Comparison of ENCODE assay signal across 1 cellular context in the genomic region with DNA sequence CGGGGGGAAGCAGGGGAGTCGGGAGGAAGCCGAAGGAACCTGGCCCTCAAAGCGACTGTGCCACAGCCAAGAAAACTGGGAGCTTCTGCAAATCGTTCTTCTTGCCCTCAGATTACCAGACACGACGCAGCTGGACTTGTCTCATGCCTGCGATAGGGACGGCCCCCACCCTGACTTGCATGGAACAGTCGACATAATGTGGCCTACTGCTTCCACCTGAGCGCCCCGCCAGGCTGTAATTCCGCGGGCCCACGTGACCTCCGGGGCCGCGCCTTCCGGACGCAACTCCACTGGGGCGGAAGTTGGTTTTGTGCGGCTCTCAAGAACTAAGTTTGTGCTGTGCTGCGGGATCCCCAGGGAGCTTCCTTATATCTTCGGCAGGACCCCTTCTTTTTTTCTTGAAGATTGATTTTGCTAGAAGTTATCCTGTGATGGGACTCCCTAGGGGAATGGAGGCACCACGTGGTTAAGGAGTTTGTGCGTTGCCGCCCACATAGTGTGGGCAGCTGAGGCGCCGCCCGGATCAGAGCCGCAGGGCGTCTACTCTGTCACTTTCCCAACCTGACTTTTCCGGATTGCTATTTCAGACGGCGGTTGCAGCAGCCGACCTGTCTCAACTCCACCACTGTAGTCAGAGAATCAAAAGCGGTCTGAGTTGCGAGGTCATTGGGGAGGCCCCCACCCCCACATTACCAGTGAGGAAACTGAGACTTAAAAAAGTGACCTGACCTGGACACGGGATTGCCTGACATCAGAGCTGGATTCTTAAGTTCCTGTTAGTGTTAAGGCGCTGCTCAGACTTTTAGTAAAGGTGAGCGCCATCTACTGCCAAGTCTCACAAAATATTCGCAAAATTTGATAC.
TF ChIP-seq lines count a peak whose summit lies in the region.

No MANE protein-coding gene starts in this region.

TF ChIP-seq in K562, 482 proteins besides CTCF, POLR2A, EP300 and RAD21 (continued from another document and continues in another):
- TF ChIP-seq, protein P1, sequence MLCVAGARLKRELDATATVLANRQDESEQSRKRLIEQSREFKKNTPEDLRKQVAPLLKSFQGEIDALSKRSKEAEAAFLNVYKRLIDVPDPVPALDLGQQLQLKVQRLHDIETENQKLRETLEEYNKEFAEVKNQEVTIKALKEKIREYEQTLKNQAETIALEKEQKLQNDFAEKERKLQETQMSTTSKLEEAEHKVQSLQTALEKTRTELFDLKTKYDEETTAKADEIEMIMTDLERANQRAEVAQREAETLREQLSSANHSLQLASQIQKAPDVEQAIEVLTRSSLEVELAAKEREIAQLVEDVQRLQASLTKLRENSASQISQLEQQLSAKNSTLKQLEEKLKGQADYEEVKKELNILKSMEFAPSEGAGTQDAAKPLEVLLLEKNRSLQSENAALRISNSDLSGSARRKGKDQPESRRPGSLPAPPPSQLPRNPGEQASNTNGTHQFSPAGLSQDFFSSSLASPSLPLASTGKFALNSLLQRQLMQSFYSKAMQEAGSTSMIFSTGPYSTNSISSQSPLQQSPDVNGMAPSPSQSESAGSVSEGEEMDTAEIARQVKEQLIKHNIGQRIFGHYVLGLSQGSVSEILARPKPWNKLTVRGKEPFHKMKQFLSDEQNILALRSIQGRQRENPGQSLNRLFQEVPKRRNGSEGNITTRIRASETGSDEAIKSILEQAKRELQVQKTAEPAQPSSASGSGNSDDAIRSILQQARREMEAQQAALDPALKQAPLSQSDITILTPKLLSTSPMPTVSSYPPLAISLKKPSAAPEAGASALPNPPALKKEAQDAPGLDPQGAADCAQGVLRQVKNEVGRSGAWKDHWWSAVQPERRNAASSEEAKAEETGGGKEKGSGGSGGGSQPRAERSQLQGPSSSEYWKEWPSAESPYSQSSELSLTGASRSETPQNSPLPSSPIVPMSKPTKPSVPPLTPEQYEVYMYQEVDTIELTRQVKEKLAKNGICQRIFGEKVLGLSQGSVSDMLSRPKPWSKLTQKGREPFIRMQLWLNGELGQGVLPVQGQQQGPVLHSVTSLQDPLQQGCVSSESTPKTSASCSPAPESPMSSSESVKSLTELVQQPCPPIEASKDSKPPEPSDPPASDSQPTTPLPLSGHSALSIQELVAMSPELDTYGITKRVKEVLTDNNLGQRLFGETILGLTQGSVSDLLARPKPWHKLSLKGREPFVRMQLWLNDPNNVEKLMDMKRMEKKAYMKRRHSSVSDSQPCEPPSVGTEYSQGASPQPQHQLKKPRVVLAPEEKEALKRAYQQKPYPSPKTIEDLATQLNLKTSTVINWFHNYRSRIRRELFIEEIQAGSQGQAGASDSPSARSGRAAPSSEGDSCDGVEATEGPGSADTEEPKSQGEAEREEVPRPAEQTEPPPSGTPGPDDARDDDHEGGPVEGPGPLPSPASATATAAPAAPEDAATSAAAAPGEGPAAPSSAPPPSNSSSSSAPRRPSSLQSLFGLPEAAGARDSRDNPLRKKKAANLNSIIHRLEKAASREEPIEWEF (CRISPR knock-in tag; IDR thresholded peaks at IDR 0.05), result no peak
- TF ChIP-seq HDAC6 (IDR thresholded peaks at IDR 0.05; ENCODE audit: low read depth, low read length) (no peak), XRCC3 (IDR thresholded peaks at IDR 0.05) (no peak), TARDBP (IDR thresholded peaks at IDR 0.05) (no peak), ZNF717 (CRISPR knock-in tag; IDR thresholded peaks at IDR 0.05) (no peak), CEBPB (tag; IDR thresholded peaks at IDR 0.05) (peak; percentile 67), ZNF347 (CRISPR knock-in tag; IDR thresholded peaks at IDR 0.05; ENCODE audit: low read depth) (no peak), CREBBP (IDR thresholded peaks at IDR 0.05; ENCODE audit: low read depth, low read length) (no peak), PYGO2 (tag; IDR thresholded peaks at IDR 0.05) (no peak), THRAP3 (IDR thresholded peaks at IDR 0.05; ENCODE audit: borderline replicate concordance) (no peak), ZNF583 (CRISPR knock-in tag; IDR thresholded peaks at IDR 0.05) (0 out of 2 replicates have a peak, but pooled peaks have one; percentile 21), MAZ (CRISPR knock-in tag; conservative IDR thresholded peaks at IDR 0.05 in 1 of 2, IDR thresholded peaks at IDR 0.05 in 1 of 2) (peak; percentile 71 to 80; a peak in 3 of 4 replicates), GTF2A2 (tag; IDR thresholded peaks at IDR 0.05) (no peak), ZNF12 (CRISPR knock-in tag; IDR thresholded peaks at IDR 0.05) (no peak), RHOXF2B (CRISPR knock-in tag; conservative IDR thresholded peaks at IDR 0.05) (no peak; the same call in 1 of the 2 replicates), RBM39 (optimal IDR thresholded peaks at IDR 0.05; ENCODE audit: low read depth, low read length) (no peak), ZNF384 (IDR thresholded peaks at IDR 0.05; ENCODE audit: low read depth, low read length) (peak; percentile 30; the same call in 1 of the 2 replicates), SRF (CRISPR knock-in tag; IDR thresholded peaks at IDR 0.05) (no peak), ZNF668 (CRISPR knock-in tag; IDR thresholded peaks at IDR 0.05) (no peak), BRD9 (IDR thresholded peaks at IDR 0.05; ENCODE audit: low read depth, partially characterized antibody) (peak; percentile 97), HMG20A (CRISPR knock-in tag; conservative IDR thresholded peaks at IDR 0.05) (no peak)
- TF ChIP-seq, protein P2, sequence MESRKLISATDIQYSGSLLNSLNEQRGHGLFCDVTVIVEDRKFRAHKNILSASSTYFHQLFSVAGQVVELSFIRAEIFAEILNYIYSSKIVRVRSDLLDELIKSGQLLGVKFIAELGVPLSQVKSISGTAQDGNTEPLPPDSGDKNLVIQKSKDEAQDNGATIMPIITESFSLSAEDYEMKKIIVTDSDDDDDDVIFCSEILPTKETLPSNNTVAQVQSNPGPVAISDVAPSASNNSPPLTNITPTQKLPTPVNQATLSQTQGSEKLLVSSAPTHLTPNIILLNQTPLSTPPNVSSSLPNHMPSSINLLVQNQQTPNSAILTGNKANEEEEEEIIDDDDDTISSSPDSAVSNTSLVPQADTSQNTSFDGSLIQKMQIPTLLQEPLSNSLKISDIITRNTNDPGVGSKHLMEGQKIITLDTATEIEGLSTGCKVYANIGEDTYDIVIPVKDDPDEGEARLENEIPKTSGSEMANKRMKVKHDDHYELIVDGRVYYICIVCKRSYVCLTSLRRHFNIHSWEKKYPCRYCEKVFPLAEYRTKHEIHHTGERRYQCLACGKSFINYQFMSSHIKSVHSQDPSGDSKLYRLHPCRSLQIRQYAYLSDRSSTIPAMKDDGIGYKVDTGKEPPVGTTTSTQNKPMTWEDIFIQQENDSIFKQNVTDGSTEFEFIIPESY (CRISPR knock-in tag; IDR thresholded peaks at IDR 0.05), result no peak
- TF ChIP-seq, protein P3, sequence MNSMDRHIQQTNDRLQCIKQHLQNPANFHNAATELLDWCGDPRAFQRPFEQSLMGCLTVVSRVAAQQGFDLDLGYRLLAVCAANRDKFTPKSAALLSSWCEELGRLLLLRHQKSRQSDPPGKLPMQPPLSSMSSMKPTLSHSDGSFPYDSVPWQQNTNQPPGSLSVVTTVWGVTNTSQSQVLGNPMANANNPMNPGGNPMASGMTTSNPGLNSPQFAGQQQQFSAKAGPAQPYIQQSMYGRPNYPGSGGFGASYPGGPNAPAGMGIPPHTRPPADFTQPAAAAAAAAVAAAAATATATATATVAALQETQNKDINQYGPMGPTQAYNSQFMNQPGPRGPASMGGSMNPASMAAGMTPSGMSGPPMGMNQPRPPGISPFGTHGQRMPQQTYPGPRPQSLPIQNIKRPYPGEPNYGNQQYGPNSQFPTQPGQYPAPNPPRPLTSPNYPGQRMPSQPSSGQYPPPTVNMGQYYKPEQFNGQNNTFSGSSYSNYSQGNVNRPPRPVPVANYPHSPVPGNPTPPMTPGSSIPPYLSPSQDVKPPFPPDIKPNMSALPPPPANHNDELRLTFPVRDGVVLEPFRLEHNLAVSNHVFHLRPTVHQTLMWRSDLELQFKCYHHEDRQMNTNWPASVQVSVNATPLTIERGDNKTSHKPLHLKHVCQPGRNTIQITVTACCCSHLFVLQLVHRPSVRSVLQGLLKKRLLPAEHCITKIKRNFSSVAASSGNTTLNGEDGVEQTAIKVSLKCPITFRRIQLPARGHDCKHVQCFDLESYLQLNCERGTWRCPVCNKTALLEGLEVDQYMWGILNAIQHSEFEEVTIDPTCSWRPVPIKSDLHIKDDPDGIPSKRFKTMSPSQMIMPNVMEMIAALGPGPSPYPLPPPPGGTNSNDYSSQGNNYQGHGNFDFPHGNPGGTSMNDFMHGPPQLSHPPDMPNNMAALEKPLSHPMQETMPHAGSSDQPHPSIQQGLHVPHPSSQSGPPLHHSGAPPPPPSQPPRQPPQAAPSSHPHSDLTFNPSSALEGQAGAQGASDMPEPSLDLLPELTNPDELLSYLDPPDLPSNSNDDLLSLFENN (IDR thresholded peaks at IDR 0.05; ENCODE audit: low read depth in 2 of 2, low read length in 2 of 2), result 0 out of 4 replicates have a peak, but pooled peaks of 1 of the 2 experiments have one; percentile 7
- TF ChIP-seq, protein P4, sequence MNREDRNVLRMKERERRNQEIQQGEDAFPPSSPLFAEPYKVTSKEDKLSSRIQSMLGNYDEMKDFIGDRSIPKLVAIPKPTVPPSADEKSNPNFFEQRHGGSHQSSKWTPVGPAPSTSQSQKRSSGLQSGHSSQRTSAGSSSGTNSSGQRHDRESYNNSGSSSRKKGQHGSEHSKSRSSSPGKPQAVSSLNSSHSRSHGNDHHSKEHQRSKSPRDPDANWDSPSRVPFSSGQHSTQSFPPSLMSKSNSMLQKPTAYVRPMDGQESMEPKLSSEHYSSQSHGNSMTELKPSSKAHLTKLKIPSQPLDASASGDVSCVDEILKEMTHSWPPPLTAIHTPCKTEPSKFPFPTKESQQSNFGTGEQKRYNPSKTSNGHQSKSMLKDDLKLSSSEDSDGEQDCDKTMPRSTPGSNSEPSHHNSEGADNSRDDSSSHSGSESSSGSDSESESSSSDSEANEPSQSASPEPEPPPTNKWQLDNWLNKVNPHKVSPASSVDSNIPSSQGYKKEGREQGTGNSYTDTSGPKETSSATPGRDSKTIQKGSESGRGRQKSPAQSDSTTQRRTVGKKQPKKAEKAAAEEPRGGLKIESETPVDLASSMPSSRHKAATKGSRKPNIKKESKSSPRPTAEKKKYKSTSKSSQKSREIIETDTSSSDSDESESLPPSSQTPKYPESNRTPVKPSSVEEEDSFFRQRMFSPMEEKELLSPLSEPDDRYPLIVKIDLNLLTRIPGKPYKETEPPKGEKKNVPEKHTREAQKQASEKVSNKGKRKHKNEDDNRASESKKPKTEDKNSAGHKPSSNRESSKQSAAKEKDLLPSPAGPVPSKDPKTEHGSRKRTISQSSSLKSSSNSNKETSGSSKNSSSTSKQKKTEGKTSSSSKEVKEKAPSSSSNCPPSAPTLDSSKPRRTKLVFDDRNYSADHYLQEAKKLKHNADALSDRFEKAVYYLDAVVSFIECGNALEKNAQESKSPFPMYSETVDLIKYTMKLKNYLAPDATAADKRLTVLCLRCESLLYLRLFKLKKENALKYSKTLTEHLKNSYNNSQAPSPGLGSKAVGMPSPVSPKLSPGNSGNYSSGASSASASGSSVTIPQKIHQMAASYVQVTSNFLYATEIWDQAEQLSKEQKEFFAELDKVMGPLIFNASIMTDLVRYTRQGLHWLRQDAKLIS (CRISPR knock-in tag; IDR thresholded peaks at IDR 0.05), result peak; percentile 60; the same call in 1 of the 2 replicates
- TF ChIP-seq, protein P5, sequence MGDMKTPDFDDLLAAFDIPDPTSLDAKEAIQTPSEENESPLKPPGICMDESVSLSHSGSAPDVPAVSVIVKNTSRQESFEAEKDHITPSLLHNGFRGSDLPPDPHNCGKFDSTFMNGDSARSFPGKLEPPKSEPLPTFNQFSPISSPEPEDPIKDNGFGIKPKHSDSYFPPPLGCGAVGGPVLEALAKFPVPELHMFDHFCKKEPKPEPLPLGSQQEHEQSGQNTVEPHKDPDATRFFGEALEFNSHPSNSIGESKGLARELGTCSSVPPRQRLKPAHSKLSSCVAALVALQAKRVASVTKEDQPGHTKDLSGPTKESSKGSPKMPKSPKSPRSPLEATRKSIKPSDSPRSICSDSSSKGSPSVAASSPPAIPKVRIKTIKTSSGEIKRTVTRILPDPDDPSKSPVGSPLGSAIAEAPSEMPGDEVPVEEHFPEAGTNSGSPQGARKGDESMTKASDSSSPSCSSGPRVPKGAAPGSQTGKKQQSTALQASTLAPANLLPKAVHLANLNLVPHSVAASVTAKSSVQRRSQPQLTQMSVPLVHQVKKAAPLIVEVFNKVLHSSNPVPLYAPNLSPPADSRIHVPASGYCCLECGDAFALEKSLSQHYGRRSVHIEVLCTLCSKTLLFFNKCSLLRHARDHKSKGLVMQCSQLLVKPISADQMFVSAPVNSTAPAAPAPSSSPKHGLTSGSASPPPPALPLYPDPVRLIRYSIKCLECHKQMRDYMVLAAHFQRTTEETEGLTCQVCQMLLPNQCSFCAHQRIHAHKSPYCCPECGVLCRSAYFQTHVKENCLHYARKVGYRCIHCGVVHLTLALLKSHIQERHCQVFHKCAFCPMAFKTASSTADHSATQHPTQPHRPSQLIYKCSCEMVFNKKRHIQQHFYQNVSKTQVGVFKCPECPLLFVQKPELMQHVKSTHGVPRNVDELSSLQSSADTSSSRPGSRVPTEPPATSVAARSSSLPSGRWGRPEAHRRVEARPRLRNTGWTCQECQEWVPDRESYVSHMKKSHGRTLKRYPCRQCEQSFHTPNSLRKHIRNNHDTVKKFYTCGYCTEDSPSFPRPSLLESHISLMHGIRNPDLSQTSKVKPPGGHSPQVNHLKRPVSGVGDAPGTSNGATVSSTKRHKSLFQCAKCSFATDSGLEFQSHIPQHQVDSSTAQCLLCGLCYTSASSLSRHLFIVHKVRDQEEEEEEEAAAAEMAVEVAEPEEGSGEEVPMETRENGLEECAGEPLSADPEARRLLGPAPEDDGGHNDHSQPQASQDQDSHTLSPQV (IDR thresholded peaks at IDR 0.05), result 0 out of 2 replicates have a peak, but pooled peaks have one; percentile 35
- TF ChIP-seq, protein P6, sequence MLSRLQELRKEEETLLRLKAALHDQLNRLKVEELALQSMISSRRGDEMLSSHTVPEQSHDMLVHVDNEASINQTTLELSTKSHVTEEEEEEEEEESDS (CRISPR knock-in tag; IDR thresholded peaks at IDR 0.05), result no peak
- TF ChIP-seq, protein P7, sequence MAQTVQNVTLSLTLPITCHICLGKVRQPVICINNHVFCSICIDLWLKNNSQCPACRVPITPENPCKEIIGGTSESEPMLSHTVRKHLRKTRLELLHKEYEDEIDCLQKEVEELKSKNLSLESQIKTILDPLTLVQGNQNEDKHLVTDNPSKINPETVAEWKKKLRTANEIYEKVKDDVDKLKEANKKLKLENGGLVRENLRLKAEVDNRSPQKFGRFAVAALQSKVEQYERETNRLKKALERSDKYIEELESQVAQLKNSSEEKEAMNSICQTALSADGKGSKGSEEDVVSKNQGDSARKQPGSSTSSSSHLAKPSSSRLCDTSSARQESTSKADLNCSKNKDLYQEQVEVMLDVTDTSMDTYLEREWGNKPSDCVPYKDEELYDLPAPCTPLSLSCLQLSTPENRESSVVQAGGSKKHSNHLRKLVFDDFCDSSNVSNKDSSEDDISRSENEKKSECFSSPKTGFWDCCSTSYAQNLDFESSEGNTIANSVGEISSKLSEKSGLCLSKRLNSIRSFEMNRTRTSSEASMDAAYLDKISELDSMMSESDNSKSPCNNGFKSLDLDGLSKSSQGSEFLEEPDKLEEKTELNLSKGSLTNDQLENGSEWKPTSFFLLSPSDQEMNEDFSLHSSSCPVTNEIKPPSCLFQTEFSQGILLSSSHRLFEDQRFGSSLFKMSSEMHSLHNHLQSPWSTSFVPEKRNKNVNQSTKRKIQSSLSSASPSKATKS (CRISPR knock-in tag; IDR thresholded peaks at IDR 0.05), result no peak
- TF ChIP-seq, protein P8, sequence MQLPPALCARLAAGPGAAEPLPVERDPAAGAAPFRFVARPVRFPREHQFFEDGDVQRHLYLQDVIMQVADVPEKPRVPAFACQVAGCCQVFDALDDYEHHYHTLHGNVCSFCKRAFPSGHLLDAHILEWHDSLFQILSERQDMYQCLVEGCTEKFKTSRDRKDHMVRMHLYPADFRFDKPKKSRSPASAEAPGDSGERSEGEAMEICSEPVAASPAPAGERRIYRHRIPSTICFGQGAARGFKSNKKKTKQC (CRISPR knock-in tag; IDR thresholded peaks at IDR 0.05), result peak; percentile 8; the same call in 1 of the 2 replicates
